Comparison of ENCODE assay signal across 8 cellular contexts in genomic region chr11:132278801-132279574, GRCh38.
DNase-seq lines count a peak whose midpoint lies in the region; ATAC-seq and TF ChIP-seq lines count a peak whose summit lies in the region.

No MANE protein-coding gene starts in this region.

- H3K9me3 Mint-ChIP-seq in activated T-helper 1 cell treated with anti-CD3 and anti-CD28 coated beads, Interleukin-12 subunit alpha, Interleukin-12 subunit beta, Interleukin-2, Interleukin-4 antibody, amounts not matched to agents 30 ng/mL and 10 ng/mL and 1 ng/mL, durations not matched to agents 14 hours and 24 hours and 36 hours, result no peaks in the 10 kb centered on the region

- H3K4me1 Mint-ChIP-seq in activated T-helper 1 cell treated with anti-CD3 and anti-CD28 coated beads, Interleukin-12 subunit alpha, Interleukin-12 subunit beta, Interleukin-2, Interleukin-4 antibody, amounts not matched to agents 30 ng/mL and 10 ng/mL and 1 ng/mL, durations not matched to agents 14 hours and 24 hours and 36 hours (ENCODE audit: low read depth), result no peaks in the 10 kb centered on the region

- no peaks in the 10 kb centered on the region for H3K4me1 ChIP-seq in OCI-LY7 (ENCODE audit: insufficient read depth, low read length, poor library complexity, severe bottlenecking)

- H3K27ac Mint-ChIP-seq in activated T-helper 1 cell treated with anti-CD3 and anti-CD28 coated beads, Interleukin-12 subunit alpha, Interleukin-12 subunit beta, Interleukin-2, Interleukin-4 antibody, amounts not matched to agents 30 ng/mL and 10 ng/mL and 1 ng/mL, durations not matched to agents 14 hours and 24 hours and 36 hours, result no peak overlapping the region

- intact Hi-C loops in OCI-LY7 (cut with micrococcal nuclease; ENCODE audit: unreplicated experiment), result no loop called here
- intact Hi-C loops in activated T-helper 1 cell treated with anti-CD3 and anti-CD28 coated beads, Interleukin-12 subunit alpha, Interleukin-12 subunit beta, Interleukin-2, Interleukin-4 antibody, amounts not matched to agents 30 ng/mL and 10 ng/mL and 1 ng/mL, durations not matched to agents 14 hours and 24 hours and 36 hours (cut with micrococcal nuclease), result no loop called here

- H3K36me3 ChIP-seq in OCI-LY7 (ENCODE audit: insufficient read depth, low read length), result no peaks in the 10 kb centered on the region

- no peak overlapping the region for H3K4me3 ChIP-seq in OCI-LY7 (ENCODE audit: low read depth, low read length, poor library complexity, severe bottlenecking)

- no peaks in the 10 kb centered on the region for H3K27me3 Mint-ChIP-seq in activated T-helper 1 cell treated with anti-CD3 and anti-CD28 coated beads, Interleukin-12 subunit alpha, Interleukin-12 subunit beta, Interleukin-2, Interleukin-4 antibody, amounts not matched to agents 30 ng/mL and 10 ng/mL and 1 ng/mL, durations not matched to agents 14 hours and 24 hours and 36 hours (ENCODE audit: insufficient read depth)

- no peak overlapping the region for H2AFZ ChIP-seq in OCI-LY7 (ENCODE audit: low read length)

- H3K79me2 ChIP-seq in OCI-LY7 (ENCODE audit: insufficient read depth, low read depth, low read length), result no peaks in the 10 kb centered on the region

- no peaks in the 10 kb centered on the region for H3K9me3 ChIP-seq in OCI-LY7 (ENCODE audit: low read length)

- no peak overlapping the region for H3K27ac ChIP-seq in OCI-LY7 (ENCODE audit: low read depth, low read length, poor library complexity, severe bottlenecking)

- no peaks in the 10 kb centered on the region for H3K36me3 Mint-ChIP-seq in activated T-helper 1 cell treated with anti-CD3 and anti-CD28 coated beads, Interleukin-12 subunit alpha, Interleukin-12 subunit beta, Interleukin-2, Interleukin-4 antibody, amounts not matched to agents 30 ng/mL and 10 ng/mL and 1 ng/mL, durations not matched to agents 14 hours and 24 hours and 36 hours (ENCODE audit: low read depth)

- DNase-seq in AG08395 (ENCODE audit: low spot score), result peak; percentile 41
- DNase-seq in GM20000 (ENCODE audit: low spot score), result peak; percentile 44
- DNase-seq in OCI-LY7 (ENCODE audit: low spot score), result peak; percentile 7
- peak; percentile 35 for DNase-seq in hepatic stellate cell (ENCODE audit: low spot score)
- no peak for DNase-seq in HUDEP-2 (lab: John Stamatoyannopoulos, UW; ENCODE audit: unreplicated experiment in 76 of 76)
- no peak for DNase-seq in activated T-helper 1 cell treated with anti-CD3 and anti-CD28 coated beads, Interleukin-12 subunit alpha, Interleukin-12 subunit beta, Interleukin-2, Interleukin-4 antibody, amounts not matched to agents 30 ng/mL and 10 ng/mL and 1 ng/mL, durations not matched to agents 14 hours and 24 hours and 36 hours (ENCODE audit: low spot score)

- no TSS peak for BruUV-seq in OCI-LY7 (replicated peaks; lab: Mats Ljungman, UMichigan)

- ATAC-seq in GM18870 (IDR thresholded peaks at IDR 0.05; ENCODE audit: unreplicated experiment) (no peak), GM19324 (IDR thresholded peaks at IDR 0.05; ENCODE audit: low FRiP score, unreplicated experiment) (no peak)

- POLR2A ChIA-PET in OCI-LY7 (lab: Charles Lee), result no interaction called here

- H3K4me2 ChIP-seq in OCI-LY7 (ENCODE audit: low read length), result no peak overlapping the region

- CTCF ChIA-PET in OCI-LY7 (lab: Charles Lee; ENCODE audit: unreplicated experiment), result no interaction called here

- no peaks in the 10 kb centered on the region for H4K20me1 ChIP-seq in OCI-LY7 (ENCODE audit: insufficient read depth, low read length)

- no peaks in the 10 kb centered on the region for H3K9me2 ChIP-seq in OCI-LY7 (ENCODE audit: insufficient read depth, low read length)

- no peak overlapping the region for H3K4me3 Mint-ChIP-seq in activated T-helper 1 cell treated with anti-CD3 and anti-CD28 coated beads, Interleukin-12 subunit alpha, Interleukin-12 subunit beta, Interleukin-2, Interleukin-4 antibody, amounts not matched to agents 30 ng/mL and 10 ng/mL and 1 ng/mL, durations not matched to agents 14 hours and 24 hours and 36 hours

- TF ChIP-seq CTCF in GM20000 (IDR thresholded peaks at IDR 0.05; ENCODE audit: extremely low read depth, missing control alignments), result peak; percentile 60
- peak; percentile 69 for TF ChIP-seq CTCF in OCI-LY7 (conservative IDR thresholded peaks at IDR 0.05; ENCODE audit: low read length)

Comparison
In these comparisons a context has a peak if more than half of its experiments do, and no peak if none do; other contexts are left out.
1. DNase-seq: peak in AG08395 (single experiment), GM20000 (single experiment), OCI-LY7 (single experiment) and hepatic stellate cell (single experiment); none in HUDEP-2 (0 of 76) and activated T-helper 1 cell treated with anti-CD3 and anti-CD28 coated beads, Interleukin-12 subunit alpha, Interleukin-12 subunit beta, Interleukin-2, Interleukin-4 antibody, amounts not matched to agents 30 ng/mL and 10 ng/mL and 1 ng/mL, durations not matched to agents 14 hours and 24 hours and 36 hours (single experiment).